ENCODE assay signal across 1 cellular context in genomic region chr1:36369061-36369470, GRCh38.
TF ChIP-seq lines count a peak whose summit lies in the region.

No MANE protein-coding gene starts in this region.

TF ChIP-seq in endothelial cell of umbilical vein, 7 proteins besides CTCF, POLR2A, EP300 and RAD21:
- TF ChIP-seq POLR2AphosphoS5 (IDR thresholded peaks at IDR 0.05; ENCODE audit: insufficient read depth, low read depth, low read length) = no peak
- TF ChIP-seq FOS (IDR thresholded peaks at IDR 0.05; ENCODE audit: borderline replicate concordance, insufficient read depth, low read length) = no peak
- no peak for TF ChIP-seq GATA2 (IDR thresholded peaks at IDR 0.05; ENCODE audit: insufficient read depth, insufficient read length, low read depth, low read length)
- no peak for TF ChIP-seq JUN (IDR thresholded peaks at IDR 0.05; ENCODE audit: borderline replicate concordance, insufficient read depth, insufficient read length, low read depth)
- TF ChIP-seq, protein P1, sequence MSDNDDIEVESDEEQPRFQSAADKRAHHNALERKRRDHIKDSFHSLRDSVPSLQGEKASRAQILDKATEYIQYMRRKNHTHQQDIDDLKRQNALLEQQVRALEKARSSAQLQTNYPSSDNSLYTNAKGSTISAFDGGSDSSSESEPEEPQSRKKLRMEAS (IDR thresholded peaks at IDR 0.05; ENCODE audit: insufficient read depth, insufficient read length) = no peak
- no peak for TF ChIP-seq EZH2 (IDR thresholded peaks at IDR 0.05; ENCODE audit: borderline replicate concordance, low read depth, low read length, severe bottlenecking)
- no peak for TF ChIP-seq MYC (IDR thresholded peaks at IDR 0.05; ENCODE audit: low read depth, low read length)
TF ChIP-seq in endothelial cell of umbilical vein: peak in this region for 0.
